Comparison of ENCODE assay signal across 8 cellular contexts in the genomic region with DNA sequence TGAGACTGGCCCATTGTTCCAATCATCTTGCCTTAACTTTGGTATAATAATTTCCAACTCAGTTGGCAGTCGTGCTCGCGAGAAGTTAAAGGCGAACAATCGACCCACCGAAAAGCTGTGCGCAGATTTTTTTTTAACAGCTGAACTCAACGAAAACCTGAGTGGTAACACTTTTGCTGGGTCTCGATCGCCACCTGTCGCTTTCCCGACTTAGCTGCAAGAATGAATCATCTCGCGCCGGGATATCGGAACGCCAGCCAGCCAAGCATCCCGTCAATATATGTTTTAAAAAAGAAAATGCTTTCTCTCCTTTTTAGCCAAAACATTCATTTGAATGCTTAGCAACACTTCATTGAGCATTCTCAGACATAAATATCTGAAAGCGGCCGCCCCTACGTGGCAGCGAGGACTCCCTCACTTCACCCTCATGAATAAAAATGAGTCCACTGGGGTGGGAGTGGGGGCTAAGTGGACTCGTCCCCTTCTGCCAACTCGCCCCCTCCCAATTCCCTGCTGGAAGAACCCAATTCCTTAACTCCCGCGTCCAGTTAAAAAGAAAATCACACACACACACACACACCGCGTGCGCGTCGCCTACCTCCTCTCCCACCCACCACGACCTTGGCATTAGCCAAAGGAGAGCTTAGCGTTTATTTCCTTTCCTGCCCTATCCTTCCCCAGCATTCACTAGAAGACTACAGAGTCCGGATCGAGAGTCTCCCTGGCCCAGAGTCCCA. TPM values are rescaled to one million over a fixed set of nuclear protein-coding genes. Genes with fewer than 3 reads are reported as not detected.
A peak's percentile ranks its signal among the peaks of the same experiment; 100 is the strongest.
DNase-seq lines count a peak whose midpoint lies in the region; ATAC-seq lines count a peak whose summit lies in the region.

No MANE protein-coding gene starts in this region.

- H3K27me3 ChIP-seq in CD4-positive, CD25-positive, alpha-beta regulatory T cell (ENCODE audit: control insufficient read depth, insufficient read depth, low read length), result peaks cover 29% of the 10 kb centered on the region
- H3K27me3 ChIP-seq in H7 (ENCODE audit: control insufficient read depth, insufficient read depth, low read length), result peaks cover 81% of the 10 kb centered on the region
- H3K27me3 ChIP-seq in neuronal stem cell (ENCODE audit: control insufficient read depth in 3 of 3, insufficient read depth in 3 of 3, low read depth in 1 of 3, low read length in 3 of 3), result peaks cover 26 to 86% (median 71%) of the 10 kb centered on the region in 3 experiments

- no peak overlapping the region for H3K14ac ChIP-seq in neuronal stem cell (ENCODE audit: low read length)

- intact Hi-C loops in Right ventricle myocardium inferior (cut with DNase I), result loop anchor here (10.0 kb wide), 5 partner anchors 210 to 1350 kb away; no protein-coding TSS in a partner anchor

- DNase-seq in CD4-positive, CD25-positive, alpha-beta regulatory T cell, result peak in 1 of 3 donors; percentile 52
- peak; percentile 75 for DNase-seq in H7
- DNase-seq in NCI-H526 treated with DMSO at 0.1 percent for 48 hours (lab: John Stamatoyannopoulos, UW), result peak; percentile 15
- DNase-seq in activated naive CD8-positive, alpha-beta T cell treated with anti-CD3 and anti-CD28 coated beads, Interleukin-2, amount 10 ng/mL, durations not matched to agents 7 days and 5 days, result peak; percentile 46
- peak; percentile 80 for DNase-seq in Right ventricle myocardium inferior (ENCODE audit: missing footprints)
- DNase-seq in neuronal stem cell (ENCODE audit: low spot score), result peak; percentile 61

- H3K4me3 Mint-ChIP-seq in CD4-positive, CD25-positive, alpha-beta regulatory T cell, result peak overlapping the region; percentile 33 to 83 (median 75)
- peak overlapping the region; percentile 31 for H3K4me3 Mint-ChIP-seq in activated naive CD8-positive, alpha-beta T cell treated with anti-CD3 and anti-CD28 coated beads, Interleukin-2, amount 10 ng/mL, durations not matched to agents 7 days and 5 days

- peaks cover 0 to 2% (median 0%) of the 10 kb centered on the region in 7 donors for H3K9me3 Mint-ChIP-seq in CD4-positive, CD25-positive, alpha-beta regulatory T cell
- no peaks in the 10 kb centered on the region for H3K9me3 Mint-ChIP-seq in activated naive CD8-positive, alpha-beta T cell treated with anti-CD3 and anti-CD28 coated beads, Interleukin-2, amount 10 ng/mL, durations not matched to agents 7 days and 5 days

- no peaks in the 10 kb centered on the region for H3K9me3 ChIP-seq in CD4-positive, CD25-positive, alpha-beta regulatory T cell (ENCODE audit: control insufficient read depth in 2 of 2, low read length in 2 of 2)
- H3K9me3 ChIP-seq in neuronal stem cell (replicated peaks in 1 of 2; ENCODE audit: control insufficient read depth in 2 of 2, insufficient read depth in 1 of 2, low read depth in 1 of 2, low read length in 2 of 2), result no peaks in the 10 kb centered on the region

- no peak overlapping the region for H3K18ac ChIP-seq in neuronal stem cell (ENCODE audit: low read length)

- H2BK5ac ChIP-seq in neuronal stem cell (ENCODE audit: low read length), result no peak overlapping the region

- peaks cover 46% of the 10 kb centered on the region for H3K4me1 ChIP-seq in CD4-positive, CD25-positive, alpha-beta regulatory T cell (ENCODE audit: control insufficient read depth, insufficient read depth, low read length, poor library complexity, severe bottlenecking)
- H3K4me1 ChIP-seq in neuronal stem cell (ENCODE audit: control insufficient read depth in 2 of 2, insufficient read depth in 1 of 2, low read depth in 1 of 2, low read length in 2 of 2), result peaks cover 5 to 25% of the 10 kb centered on the region in 2 donors

- H3K9ac ChIP-seq in neuronal stem cell (ENCODE audit: low read depth, low read length, poor library complexity), result no peak overlapping the region

- no peak overlapping the region for H4K8ac ChIP-seq in neuronal stem cell (ENCODE audit: low read depth, low read length)

- peaks cover 95% of the 10 kb centered on the region for H3K27me3 Mint-ChIP-seq in CD4-positive, CD25-positive, alpha-beta regulatory T cell
- peaks cover 89% of the 10 kb centered on the region for H3K27me3 Mint-ChIP-seq in activated naive CD8-positive, alpha-beta T cell treated with anti-CD3 and anti-CD28 coated beads, Interleukin-2, amount 10 ng/mL, durations not matched to agents 7 days and 5 days

- no peak overlapping the region for H2BK12ac ChIP-seq in neuronal stem cell (ENCODE audit: low read length)

- no peak overlapping the region for H3K4ac ChIP-seq in neuronal stem cell (ENCODE audit: low read length)

- no peak for ATAC-seq in CD4-positive, CD25-positive, alpha-beta regulatory T cell (ENCODE audit: low read depth in 2 of 2)
- ATAC-seq in activated naive CD8-positive, alpha-beta T cell treated with anti-CD3 and anti-CD28 coated beads, Interleukin-2, amount 10 ng/mL, durations not matched to agents 7 days and 5 days (ENCODE audit: low read depth), result no peak
- no peak for ATAC-seq in Right ventricle myocardium inferior
- ATAC-seq in GM18502 (IDR thresholded peaks at IDR 0.05; ENCODE audit: poor library complexity, unreplicated experiment), result no peak
- no peak for ATAC-seq in HG03460 (IDR thresholded peaks at IDR 0.05; ENCODE audit: unreplicated experiment)

- peaks cover 6 to 64% (median 35%) of the 10 kb centered on the region in 4 donors for H3K4me1 Mint-ChIP-seq in CD4-positive, CD25-positive, alpha-beta regulatory T cell
- peaks cover 51% of the 10 kb centered on the region for H3K4me1 Mint-ChIP-seq in activated naive CD8-positive, alpha-beta T cell treated with anti-CD3 and anti-CD28 coated beads, Interleukin-2, amount 10 ng/mL, durations not matched to agents 7 days and 5 days

- no peak overlapping the region for H3K23ac ChIP-seq in neuronal stem cell (ENCODE audit: low read depth, low read length, poor library complexity)

- H3K36me3 ChIP-seq in CD4-positive, CD25-positive, alpha-beta regulatory T cell (ENCODE audit: control insufficient read depth, insufficient read depth, low read length), result no peaks in the 10 kb centered on the region
- H3K36me3 ChIP-seq in H7 (replicated peaks; ENCODE audit: control insufficient read depth, insufficient read depth, low read length), result no peaks in the 10 kb centered on the region
- no peaks in the 10 kb centered on the region for H3K36me3 ChIP-seq in neuronal stem cell (replicated peaks in 1 of 2; ENCODE audit: control insufficient read depth in 2 of 2, insufficient read depth in 2 of 2, low read length in 2 of 2)

- H3K4me3 ChIP-seq in CD4-positive, CD25-positive, alpha-beta regulatory T cell (ENCODE audit: low read depth, low read length), result no peak overlapping the region
- H3K4me3 ChIP-seq in H7 (ENCODE audit: insufficient read depth, low read depth, low read length) (peak overlapping the region; percentile 61), neuronal stem cell (ENCODE audit: low read length in 2 of 2) (peak overlapping the region in 1 of 2 donors; percentile 77)

- no peaks in the 10 kb centered on the region for H3K79me1 ChIP-seq in neuronal stem cell (ENCODE audit: low read depth, low read length)

- no CpG with 5 or more reads among the region's 35 CpGs for WGBS in neuronal stem cell (ENCODE audit: extremely low coverage in 2 of 2, insufficient read length in 2 of 2, insufficient replicate concordance in 1 of 2), 2 donors

- H2BK15ac ChIP-seq in neuronal stem cell (ENCODE audit: low read length), result no peak overlapping the region

- peak overlapping the region; percentile 96 for H3K4me2 ChIP-seq in neuronal stem cell (ENCODE audit: insufficient read depth, low read length, poor library complexity, severe bottlenecking)

- H2BK120ac ChIP-seq in neuronal stem cell (ENCODE audit: low read depth, low read length), result no peak overlapping the region

- POLR2A ChIA-PET in activated naive CD8-positive, alpha-beta T cell treated with anti-CD3 and anti-CD28 coated beads, Interleukin-2, amount 10 ng/mL, durations not matched to agents 7 days and 5 days (lab: Charles Lee), result no interaction called here

- H3K27ac Mint-ChIP-seq in CD4-positive, CD25-positive, alpha-beta regulatory T cell, result no peak overlapping the region
- no peak overlapping the region for H3K27ac Mint-ChIP-seq in activated naive CD8-positive, alpha-beta T cell treated with anti-CD3 and anti-CD28 coated beads, Interleukin-2, amount 10 ng/mL, durations not matched to agents 7 days and 5 days

- peak overlapping the region; percentile 87 for H2AFZ ChIP-seq in neuronal stem cell (ENCODE audit: low read length)

- H3K36me3 Mint-ChIP-seq in CD4-positive, CD25-positive, alpha-beta regulatory T cell, result no peaks in the 10 kb centered on the region
- H3K36me3 Mint-ChIP-seq in activated naive CD8-positive, alpha-beta T cell treated with anti-CD3 and anti-CD28 coated beads, Interleukin-2, amount 10 ng/mL, durations not matched to agents 7 days and 5 days, result peaks cover 1% of the 10 kb centered on the region

- H3K27ac ChIP-seq in CD4-positive, CD25-positive, alpha-beta regulatory T cell (ENCODE audit: insufficient read depth, low read length, poor library complexity, severe bottlenecking), result no peak overlapping the region
- H3K27ac ChIP-seq in neuronal stem cell (replicated peaks; ENCODE audit: low read length), result no peak overlapping the region

- H4K91ac ChIP-seq in neuronal stem cell (ENCODE audit: low read depth, low read length, poor library complexity), result no peak overlapping the region

- no peak overlapping the region for H2AK5ac ChIP-seq in neuronal stem cell (ENCODE audit: low read depth, low read length)

RNA-seq across cellular contexts. Expression of a gene that starts 1.5 kb away (rescaled TPM):
- 0.37 TPM for total RNA-seq in CD4-positive, CD25-positive, alpha-beta regulatory T cell
- not detected for polyA plus RNA-seq in CD4-positive, CD25-positive, alpha-beta regulatory T cell
- total RNA-seq in H7 (2014; rRNA removed; shearing (Covaris generic)), result 0.63 and 1.9 TPM in 2 replicates
- total RNA-seq in activated naive CD8-positive, alpha-beta T cell treated with anti-CD3 and anti-CD28 coated beads, Interleukin-2, amount 10 ng/mL, durations not matched to agents 7 days and 5 days, result not detected
- 15.5 TPM for total RNA-seq in Right ventricle myocardium inferior
- polyA plus RNA-seq in neuronal stem cell (2013, experiment 1 of 2), result 1.2 TPM
- polyA plus RNA-seq in neuronal stem cell (2013, experiment 2 of 2), result 0.98 TPM

RNA-seq across cellular contexts. Expression of a gene that starts 39.2 kb away (rescaled TPM):
- 216 TPM for total RNA-seq in CD4-positive, CD25-positive, alpha-beta regulatory T cell
- 1,000 to 10,000 TPM in 2 of 4 donors, 100 to 1,000 TPM in 2; 978 to 1,158 (median 1,005) TPM for polyA plus RNA-seq in CD4-positive, CD25-positive, alpha-beta regulatory T cell
- 282 and 292 TPM in 2 replicates for total RNA-seq in H7 (2014; rRNA removed; shearing (Covaris generic))
- 100 to 1,000 TPM; 358 to 367 TPM for total RNA-seq in activated naive CD8-positive, alpha-beta T cell treated with anti-CD3 and anti-CD28 coated beads, Interleukin-2, amount 10 ng/mL, durations not matched to agents 7 days and 5 days
- 969 TPM for total RNA-seq in Right ventricle myocardium inferior
- 1,152 TPM for polyA plus RNA-seq in neuronal stem cell (2013, experiment 1 of 2)
- polyA plus RNA-seq in neuronal stem cell (2013, experiment 2 of 2), result 1,071 TPM
